11 cellular contexts compared by ENCODE assay signal in genomic region chr11:102447193-102447592, GRCh38. TPM values are rescaled to one million over a fixed set of nuclear protein-coding genes. Genes with fewer than 3 reads are reported as not detected.
DNase-seq lines count a peak whose midpoint lies in the region; ATAC-seq and TF ChIP-seq lines count a peak whose summit lies in the region.
"Had no signal": no experiment of that assay in that cellular context is flagged by ENCODE, and none has a peak within 500 bp of the region (broad histone marks: within the 10 kb centered on the region; RNA-seq: fewer than 3 reads in every experiment).

No MANE protein-coding gene starts in this region.

- H4K20me1 ChIP-seq in KMS-11 (ENCODE audit: insufficient read depth), result no peaks in the 10 kb centered on the region

- intact Hi-C loops in prostate gland (cut with DNase I), result no loop called here

- peak overlapping the region; percentile 42 for H3K4me2 ChIP-seq in KMS-11

- H3K36me3 ChIP-seq in KMS-11 (ENCODE audit: insufficient read depth) (no peaks in the 10 kb centered on the region), prostate gland (peaks cover 0 to 3% of the 10 kb centered on the region in 2 donors)

- DNase-seq in AML-193 (lab: John Stamatoyannopoulos, UW) (peak; percentile 38 to 47), caudate nucleus (lab: John Stamatoyannopoulos, UW) (no peak), KG1 (lab: John Stamatoyannopoulos, UW) (no peak), SHP77 treated with DMSO at 0.1 percent for 48 hours (lab: John Stamatoyannopoulos, UW) (no peak), DMS153 (lab: John Stamatoyannopoulos, UW) (no peak), prostate gland (ENCODE audit: low spot score) (no peak)
- DNase-seq: gastrocnemius medialis, NCI-H446 had no signal

- H3K9ac ChIP-seq in KMS-11, result no peak overlapping the region

- H3K27me3 ChIP-seq in KMS-11 (ENCODE audit: insufficient read depth, low read depth) (no peaks in the 10 kb centered on the region), prostate gland (replicated peaks; ENCODE audit: insufficient read depth) (no peaks in the 10 kb centered on the region)
- H3K27me3 ChIP-seq: gastrocnemius medialis had no signal

- peak; percentile 49 for ATAC-seq in GM19395 (IDR thresholded peaks at IDR 0.05; ENCODE audit: unreplicated experiment)
- ATAC-seq: gastrocnemius medialis had no signal

- H3K4me3 ChIP-seq in KMS-11 (IDR thresholded peaks at IDR 0.05; ENCODE audit: insufficient read depth, low read depth, low read length), result no peak overlapping the region
- no peak overlapping the region for H3K4me3 ChIP-seq in prostate gland
- H3K4me3 ChIP-seq: gastrocnemius medialis had no signal

- no peaks in the 10 kb centered on the region for H3K9me3 ChIP-seq in prostate gland
- H3K9me3 ChIP-seq: gastrocnemius medialis had no signal

- H3K4me1 ChIP-seq in KMS-11 (ENCODE audit: low read depth, poor library complexity, severe bottlenecking), result peaks cover 56% of the 10 kb centered on the region
- no peaks in the 10 kb centered on the region for H3K4me1 ChIP-seq in prostate gland (replicated peaks)

- TF ChIP-seq CTCF in KMS-11 (conservative IDR thresholded peaks at IDR 0.05; ENCODE audit: low read depth, low read length), result no peak
- TF ChIP-seq CTCF in prostate gland (IDR thresholded peaks at IDR 0.05), result no peak

- TF ChIP-seq POLR2A in prostate gland (IDR thresholded peaks at IDR 0.05), result no peak

- H3K27ac ChIP-seq in KMS-11, result 0 out of 2 replicates have a peak overlapping the region, but pooled peaks have one; percentile 14
- H3K27ac ChIP-seq in caudate nucleus (ENCODE audit: low read depth, low read length), result peak overlapping the region; percentile 14
- no peak overlapping the region for H3K27ac ChIP-seq in prostate gland
- H3K27ac ChIP-seq: C4-2B, gastrocnemius medialis had no signal

- no peak overlapping the region for H2AFZ ChIP-seq in KMS-11 (ENCODE audit: low read depth)

- peaks cover 92% of the 10 kb centered on the region for H3K79me2 ChIP-seq in KMS-11 (ENCODE audit: insufficient read depth, low read depth)

RNA-seq across cellular contexts. Expression of gene TMEM123, which starts 5.4 kb away (rescaled TPM):
- 100 to 1,000 TPM; 205 to 227 TPM for total RNA-seq in prostate gland

Comparison
In these comparisons a context has a peak if more than half of its experiments do, and no peak if none do; other contexts are left out.
1. DNase-seq: peak in AML-193 (2 of 2); none in caudate nucleus (0 of 61), KG1 (single experiment), SHP77 treated with DMSO at 0.1 percent for 48 hours (single experiment), DMS153 (single experiment) and prostate gland (single experiment).
2. H3K27ac ChIP-seq: peak in KMS-11 (single experiment) and caudate nucleus (single experiment); none in prostate gland (0 of 2).